22 cellular contexts compared by ENCODE assay signal in genomic region chr10:120593693-120594092, GRCh38.
"Had no signal": no experiment of that assay in that cellular context is flagged by ENCODE, and none has a peak within 500 bp of the region (broad histone marks: within the 10 kb centered on the region; RNA-seq: fewer than 3 reads in every experiment).

No MANE protein-coding gene starts in this region.

- H3K36me3 ChIP-seq: gastrocnemius medialis, ovary, thoracic aorta, tibial nerve, upper lobe of right lung, uterus had no signal

- H3K4me1 ChIP-seq: gastrocnemius medialis, psoas muscle, tibial nerve, upper lobe of right lung, uterus had no signal

- H3K9me3 ChIP-seq: gastrocnemius medialis, ovary, psoas muscle, thoracic aorta, tibial nerve, upper lobe of right lung, uterus had no signal

- H3K4me3 ChIP-seq: dorsolateral prefrontal cortex, gastrocnemius medialis, lung, ovary, psoas muscle, thoracic aorta, tibial nerve, upper lobe of right lung, uterus had no signal

- H3K27ac ChIP-seq: dorsolateral prefrontal cortex, epithelial cell of prostate, gastrocnemius medialis, ovary, psoas muscle, thoracic aorta, tibial nerve, upper lobe of right lung, uterus had no signal

- ATAC-seq: esophagus mucosa; gastrocnemius medialis; left lobe of liver; natural killer cell; psoas muscle; right cardiac atrium; stimulated activated naive B cell treated with anti-CD40 and anti-IgM and Interleukin-4, amounts not matched to agents 10 μg/mL and 1 μg/mL and 100 μg/mL, for 72 hours; upper lobe of right lung had no signal

- DNase-seq: dorsolateral prefrontal cortex; effector CD4-positive, alpha-beta T cell; foreskin fibroblast; gastrocnemius medialis; kidney; natural killer cell; ovary; posterior cingulate gyrus; psoas muscle; right cardiac atrium; small intestine; stimulated activated CD4-positive, alpha-beta T cell treated with anti-CD3 and anti-CD28 coated beads, Interleukin-15, amount 100 ng/mL, for 24 hours; stimulated activated CD4-positive, alpha-beta T cell treated with anti-CD3 and anti-CD28 coated beads, Interleukin-2, amount 100 ng/mL, for 48 hours; stimulated activated naive B cell treated with anti-CD40 and anti-IgM and Interleukin-4, amounts not matched to agents 10 μg/mL and 1 μg/mL and 100 μg/mL, for 72 hours; upper lobe of right lung; uterus had no signal

- H3K27me3 ChIP-seq: gastrocnemius medialis, ovary, tibial nerve, upper lobe of right lung, uterus had no signal
